Comparison of ENCODE assay signal across 12 cellular contexts in genomic region chr12:63916561-63917476, GRCh38.
A peak's percentile ranks its signal among the peaks of the same experiment; 100 is the strongest.
DNase-seq lines count a peak whose midpoint lies in the region; ATAC-seq, FAIRE-seq and TF ChIP-seq lines count a peak whose summit lies in the region.
"Had no signal": no experiment of that assay in that cellular context is flagged by ENCODE, and none has a peak within 500 bp of the region (broad histone marks: within the 10 kb centered on the region; RNA-seq: fewer than 3 reads in every experiment).

No MANE protein-coding gene starts in this region.

- H3K9me3 ChIP-seq in Panc1 (ENCODE audit: control insufficient read depth, insufficient read depth, low read depth, low read length) (no peaks in the 10 kb centered on the region), pancreas (no peaks in the 10 kb centered on the region)
- H3K9me3 ChIP-seq: HAP-1 had no signal

- H3K36me3 ChIP-seq in Panc1 (ENCODE audit: control insufficient read depth, insufficient read depth, low read length) (no peaks in the 10 kb centered on the region), pancreas (no peaks in the 10 kb centered on the region)
- H3K36me3 ChIP-seq: HAP-1 had no signal

- H3K27ac ChIP-seq in Panc1 (ENCODE audit: low read length) (peak overlapping the region; percentile 99), pancreas (peak overlapping the region in 3 of 4 donors; percentile 25 to 60 (median 47))

- H3K27me3 ChIP-seq in Panc1 (ENCODE audit: control insufficient read depth, insufficient read depth, low read length) (no peaks in the 10 kb centered on the region), pancreas (no peaks in the 10 kb centered on the region)

- no peaks in the 10 kb centered on the region for H3K27me3 Mint-ChIP-seq in Calu3 (ENCODE audit: unreplicated experiment)

- H3K4me3 ChIP-seq in Panc1 (ENCODE audit: low read depth in 2 of 2, low read length in 2 of 2) (peak overlapping the region in 1 of 2 experiments; percentile 42; a peak in 2 of 4 replicates), pancreas (no peak overlapping the region)
- H3K4me3 ChIP-seq: HAP-1 had no signal

- peaks cover 86% of the 10 kb centered on the region for H3K4me1 ChIP-seq in Panc1 (ENCODE audit: control insufficient read depth, insufficient read depth, low read length)
- H3K4me1 ChIP-seq in pancreas: peaks cover 29 to 63% (median 30%) of the 10 kb centered on the region in 3 donors

- TF ChIP-seq CTCF in Calu3 (IDR thresholded peaks at IDR 0.05; ENCODE audit: unreplicated experiment) (no peak), Panc1 (IDR thresholded peaks at IDR 0.05) (no peak), pancreas (IDR thresholded peaks at IDR 0.05) (no peak)

- peak overlapping the region; percentile 11 for H3K4me3 Mint-ChIP-seq in Calu3 (ENCODE audit: low read depth, unreplicated experiment)
- H3K4me3 Mint-ChIP-seq: activated CD8-positive, alpha-beta memory T cell treated with anti-CD3 and anti-CD28 coated beads, Interleukin-2, amount 10 ng/mL, durations not matched to agents 7 days and 5 days had no signal

- intact Hi-C loops in Calu3 (cut with micrococcal nuclease; ENCODE audit: unreplicated experiment): loop anchor here (5.0 to 10.0 kb wide), 4 partner anchors 55 to 305 kb away; partner anchors contain the start of gene KICS2
- intact Hi-C loops in Panc1 (cut with micrococcal nuclease; ENCODE audit: unreplicated experiment): loop anchor here (5.0 kb wide), 2 partner anchors 55 to 70 kb away; no protein-coding TSS in a partner anchor
- intact Hi-C loops in pancreas (cut with DNase I): no loop called here

- BruUV-seq in Calu3 (replicated peaks; lab: Mats Ljungman, UMichigan) (no TSS peak), Panc1 (replicated peaks; lab: Mats Ljungman, UMichigan) (no TSS peak)

- ATAC-seq in Panc1: peak; percentile 5
- ATAC-seq in pancreas: no peak
- ATAC-seq: activated CD8-positive, alpha-beta memory T cell treated with anti-CD3 and anti-CD28 coated beads, Interleukin-2, amount 10 ng/mL, durations not matched to agents 7 days and 5 days had no signal

- H3K4me1 Mint-ChIP-seq in Calu3 (ENCODE audit: low read depth, unreplicated experiment): peaks cover 87% of the 10 kb centered on the region
- H3K4me1 Mint-ChIP-seq: activated CD8-positive, alpha-beta memory T cell treated with anti-CD3 and anti-CD28 coated beads, Interleukin-2, amount 10 ng/mL, durations not matched to agents 7 days and 5 days had no signal

- CTCF ChIA-PET in Calu3 (lab: Charles Lee) (interaction anchor here (0.7 to 2.2 kb wide), 4 partner anchors 15 to 72 kb away, joined by 3 to 14 read pairs (median 7); partner anchors contain the start of gene SRGAP1), Panc1 (lab: Charles Lee) (interaction anchor here (1.2 kb wide), 1 partner anchor 73 kb away, joined by 9 read pairs; no protein-coding TSS in a partner anchor)

- FAIRE-seq in pancreas (lab: Jason Lieb, UNC): no peak
- FAIRE-seq: D721Med had no signal

- 77 to 85% methylated on average over 7 of the region's 7 CpGs for WGBS in pancreas, 2 donors

- peak overlapping the region; percentile 94 for H3K27ac Mint-ChIP-seq in Calu3 (ENCODE audit: unreplicated experiment)
- H3K27ac Mint-ChIP-seq: activated CD8-positive, alpha-beta memory T cell treated with anti-CD3 and anti-CD28 coated beads, Interleukin-2, amount 10 ng/mL, durations not matched to agents 7 days and 5 days had no signal

- POLR2A ChIA-PET in Panc1 (lab: Charles Lee): no interaction called here

- in situ Hi-C loops in Panc1 (cut with HindIII; ENCODE audit: low pct_unique_long_range_greater_than_20kb, low sequenced_read_pairs): no loop called here

- H3K9me3 Mint-ChIP-seq in Calu3 (ENCODE audit: low read depth, unreplicated experiment): peaks cover 6% of the 10 kb centered on the region

- DNase-seq in Calu3 (no peak), Panc1 (ENCODE audit: low read depth, low spot score) (peak; percentile 58), dermis microvascular lymphatic vessel endothelial cell (ENCODE audit: low read depth in 2 of 2) (peak; percentile 58 to 82), pancreas (no peak), Ammon's horn (ENCODE audit: low spot score) (no peak), activated gamma-delta T cell (lab: John Stamatoyannopoulos, UW) (no peak), anterior cingulate cortex (lab: John Stamatoyannopoulos, UW) (no peak)
- no peak for DNase-seq in activated CD4-positive, alpha-beta T cell treated with anti-CD3 and anti-CD28 coated beads, Interleukin-2, amount 50 U/mL, for 48 hours
- DNase-seq: activated CD8-positive, alpha-beta memory T cell treated with anti-CD3 and anti-CD28 coated beads, Interleukin-2, amount 10 ng/mL, durations not matched to agents 7 days and 5 days; cerebellar nuclear complex had no signal

- peaks cover 19% of the 10 kb centered on the region for H3K36me3 Mint-ChIP-seq in Calu3 (ENCODE audit: insufficient read depth, unreplicated experiment)
- H3K36me3 Mint-ChIP-seq: activated CD8-positive, alpha-beta memory T cell treated with anti-CD3 and anti-CD28 coated beads, Interleukin-2, amount 10 ng/mL, durations not matched to agents 7 days and 5 days had no signal

Comparison
In these comparisons a context has a peak if more than half of its experiments do, and no peak if none do; other contexts are left out.
1. DNase-seq: peak in Panc1 (single experiment) and dermis microvascular lymphatic vessel endothelial cell (2 of 2); none in Calu3 (single experiment), pancreas (0 of 6), Ammon's horn (single experiment), activated gamma-delta T cell (single experiment), anterior cingulate cortex (0 of 58) and activated CD4-positive, alpha-beta T cell treated with anti-CD3 and anti-CD28 coated beads, Interleukin-2, amount 50 U/mL, for 48 hours (0 of 2).
2. intact Hi-C loops: an anchor here in Calu3 (5.0 to 10.0 kb wide) and Panc1 (5.0 kb wide); none called in pancreas.